22 cellular contexts compared by ENCODE assay signal in the genomic region with DNA sequence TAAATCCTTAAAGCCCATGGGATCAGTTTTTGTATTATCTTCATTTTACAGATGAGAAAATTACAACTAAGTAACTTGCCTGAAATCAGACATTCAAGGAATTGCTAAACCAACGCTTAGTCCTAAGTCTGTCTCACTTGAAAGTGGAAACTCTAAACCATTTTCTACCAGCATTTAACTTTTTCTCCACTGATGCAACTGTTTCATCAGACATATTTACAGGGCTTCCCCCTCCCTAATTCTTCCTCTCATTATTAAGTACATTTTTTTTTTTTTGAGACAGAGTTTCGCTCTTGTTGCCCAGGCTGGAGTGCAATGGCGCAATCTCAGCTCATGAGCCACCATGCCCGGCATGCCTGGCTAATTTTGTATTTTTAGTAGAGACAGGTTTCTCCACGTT.
"Had no signal": no experiment of that assay in that cellular context is flagged by ENCODE, and none has a peak within 500 bp of the region (broad histone marks: within the 10 kb centered on the region; RNA-seq: fewer than 3 reads in every experiment).

No MANE protein-coding gene starts in this region.

- H3K9me3 ChIP-seq: left ventricle myocardium inferior, mucosa of descending colon, ovary, right atrium auricular region, right lobe of liver, stomach, testis, thyroid gland, transverse colon, upper lobe of left lung, vagina had no signal

- H3K4me2 ChIP-seq: smooth muscle cell had no signal

- H3K4me3 ChIP-seq: left ventricle myocardium inferior, lung, mucosa of descending colon, ovary, right atrium auricular region, right lobe of liver, smooth muscle cell, stomach, testis, thyroid gland, transverse colon, upper lobe of left lung, vagina had no signal

- H3K36me3 ChIP-seq: left ventricle myocardium inferior, ovary, right atrium auricular region, right lobe of liver, stomach, thyroid gland, transverse colon, upper lobe of left lung, vagina had no signal

- DNase-seq: islet precursor cell; left ventricle myocardium inferior; midbrain; mucosa of descending colon; naive thymus-derived CD4-positive, alpha-beta T cell; ovary; right lobe of liver; stimulated activated CD4-positive, alpha-beta T cell treated with anti-CD3 and anti-CD28 coated beads, Interleukin-1b, Interleukin-23, amount 100 ng/mL, for 48 hours; stimulated activated CD4-positive, alpha-beta T cell treated with anti-CD3 and anti-CD28 coated beads, Interleukin-2, amount 100 ng/mL, for 48 hours; stimulated activated CD4-positive, alpha-beta T cell treated with anti-CD3 and anti-CD28 coated beads, Interleukin-4, amount 100 ng/mL, for 4 hours; stimulated activated CD8-positive, alpha-beta memory T cell treated with anti-CD3 and anti-CD28 coated beads, Interleukin-4, amount 100 ng/mL, for 48 hours; stimulated activated naive B cell treated with anti-CD40 and anti-IgM and Interleukin-4, amounts not matched to agents 10 μg/mL and 1 μg/mL and 100 μg/mL, for 72 hours; stimulated activated naive CD8-positive, alpha-beta T cell treated with anti-CD3 and anti-CD28 coated beads, Interleukin-15, Interleukin-2, amounts not matched to agents 100 U/mL and 50 U/mL, for 24 hours; stomach; testis; thyroid gland; transverse colon; upper lobe of left lung had no signal

- H3K4me1 ChIP-seq: left ventricle myocardium inferior, right atrium auricular region, right lobe of liver, stomach, testis, thyroid gland, transverse colon, upper lobe of left lung, vagina had no signal

- H3K27me3 ChIP-seq: ovary, right atrium auricular region, right lobe of liver, stomach, testis, thyroid gland, transverse colon, upper lobe of left lung, vagina had no signal

- H3K27ac ChIP-seq: left ventricle myocardium inferior, ovary, right atrium auricular region, right lobe of liver, stomach, testis, thyroid gland, transverse colon, upper lobe of left lung, vagina had no signal
